ENCODE assay signal across 20 cellular contexts in genomic region chr11:117188620-117189081, GRCh38. TPM values are rescaled to one million over a fixed set of nuclear protein-coding genes. Genes with fewer than 3 reads are reported as not detected.
DNase-seq lines count a peak whose midpoint lies in the region; ATAC-seq and TF ChIP-seq lines count a peak whose summit lies in the region.
"Had no signal": no experiment of that assay in that cellular context is flagged by ENCODE, and none has a peak within 500 bp of the region (broad histone marks: within the 10 kb centered on the region; RNA-seq: fewer than 3 reads in every experiment).

No MANE protein-coding gene starts in this region.

- H3K9me3 ChIP-seq in adrenal gland (replicated peaks in 1 of 3) (no peaks in the 10 kb centered on the region), HAP-1 (no peaks in the 10 kb centered on the region)
- H3K9me3 ChIP-seq: Caco-2, heart right ventricle had no signal

- H3K4me3 ChIP-seq in adrenal gland (no peak overlapping the region), HAP-1 (no peak overlapping the region)
- H3K4me3 ChIP-seq: heart right ventricle, PC-9, SK-N-MC had no signal

- no peaks in the 10 kb centered on the region for H3K9me3 Mint-ChIP-seq in stimulated activated memory B cell treated with anti-CD40 and anti-IgM and Interleukin-4, amounts not matched to agents 10 μg/mL and 1 μg/mL and 100 μg/mL, for 72 hours
- H3K9me3 Mint-ChIP-seq: HFFc6; stimulated activated naive CD8-positive, alpha-beta T cell treated with anti-CD3 and anti-CD28 coated beads, Interleukin-15, Interleukin-2, amounts not matched to agents 100 ng/mL and 50 ng/mL, for 24 hours had no signal

- peak overlapping the region; percentile 87 for H3K27ac Mint-ChIP-seq in stimulated activated memory B cell treated with anti-CD40 and anti-IgM and Interleukin-4, amounts not matched to agents 10 μg/mL and 1 μg/mL and 100 μg/mL, for 72 hours
- H3K27ac Mint-ChIP-seq: activated CD8-positive, alpha-beta memory T cell treated with anti-CD3 and anti-CD28 coated beads, Interleukin-2, amount 10 ng/mL, durations not matched to agents 7 days and 5 days; HFFc6; stimulated activated naive CD8-positive, alpha-beta T cell treated with anti-CD3 and anti-CD28 coated beads, Interleukin-15, Interleukin-2, amounts not matched to agents 100 ng/mL and 50 ng/mL, for 24 hours had no signal

- ATAC-seq in stimulated activated memory B cell treated with anti-CD40 and anti-IgM and Interleukin-4, amounts not matched to agents 10 μg/mL and 1 μg/mL and 100 μg/mL, for 72 hours = no peak
- ATAC-seq: activated CD8-positive, alpha-beta memory T cell treated with anti-CD3 and anti-CD28 coated beads, Interleukin-2, amount 10 ng/mL, durations not matched to agents 7 days and 5 days had no signal

- CTCF ChIA-PET in GM10248 (lab: Yijun Ruan, JAX) = interaction anchor here (0.9 to 1.7 kb wide), 4 partner anchors 9 to 397 kb away, joined by 3 to 7 read pairs (median 4); partner anchors contain the start of genes APOA5 and SIDT2

- H3K27me3 ChIP-seq in adrenal gland (no peaks in the 10 kb centered on the region), HAP-1 (ENCODE audit: low read depth) (no peaks in the 10 kb centered on the region)
- H3K27me3 ChIP-seq: heart right ventricle had no signal

- WGBS in adrenal gland, 4 donors = 70 to 84% (median 76%) methylated on average over 20 of the region's 20 CpGs

- no peak for TF ChIP-seq CTCF in GM10248 (IDR thresholded peaks at IDR 0.05; ENCODE audit: control extremely low read depth, extremely low read depth, low read depth, missing control alignments)
- TF ChIP-seq CTCF in adrenal gland (IDR thresholded peaks at IDR 0.05) = no peak

- POLR2A ChIA-PET in GM10248 (lab: Yijun Ruan, JAX) = interaction anchor here (1.0 to 1.4 kb wide), 2 partner anchors 9 to 10 kb away, joined by 3 to 5 read pairs; partner anchors contain the start of gene SIDT2

- H3K4me1 ChIP-seq in adrenal gland (replicated peaks in 1 of 2) (no peaks in the 10 kb centered on the region), HAP-1 (no peaks in the 10 kb centered on the region)

- DNase-seq in GM10248 (ENCODE audit: extremely low spot score) = peak; percentile 14
- peak in 5 of 7 donors; percentile 27 to 61 (median 33) for DNase-seq in adrenal gland
- peak; percentile 43 for DNase-seq in islet precursor cell
- DNase-seq in HCEC 1CT = no peak
- DNase-seq in LoVo (ENCODE audit: low spot score) = no peak
- DNase-seq in HAP-1 (ENCODE audit: low spot score in 2 of 2) = no peak
- DNase-seq: activated CD8-positive, alpha-beta memory T cell treated with anti-CD3 and anti-CD28 coated beads, Interleukin-2, amount 10 ng/mL, durations not matched to agents 7 days and 5 days; heart right ventricle; HFFc6; midbrain; NCI-H1417 treated with DMSO at 0.1 percent for 48 hours; NCI-H2171; NCI-H748 treated with DMSO at 0.1 percent for 48 hours; PC-9; retina; T-helper 9 cell had no signal

- no peak overlapping the region for H3K4me3 Mint-ChIP-seq in stimulated activated memory B cell treated with anti-CD40 and anti-IgM and Interleukin-4, amounts not matched to agents 10 μg/mL and 1 μg/mL and 100 μg/mL, for 72 hours
- H3K4me3 Mint-ChIP-seq: activated CD8-positive, alpha-beta memory T cell treated with anti-CD3 and anti-CD28 coated beads, Interleukin-2, amount 10 ng/mL, durations not matched to agents 7 days and 5 days; HFFc6; stimulated activated naive CD8-positive, alpha-beta T cell treated with anti-CD3 and anti-CD28 coated beads, Interleukin-15, Interleukin-2, amounts not matched to agents 100 ng/mL and 50 ng/mL, for 24 hours had no signal

- H3K36me3 Mint-ChIP-seq in stimulated activated memory B cell treated with anti-CD40 and anti-IgM and Interleukin-4, amounts not matched to agents 10 μg/mL and 1 μg/mL and 100 μg/mL, for 72 hours = peaks cover 78% of the 10 kb centered on the region
- H3K36me3 Mint-ChIP-seq: activated CD8-positive, alpha-beta memory T cell treated with anti-CD3 and anti-CD28 coated beads, Interleukin-2, amount 10 ng/mL, durations not matched to agents 7 days and 5 days had no signal

- H3K36me3 ChIP-seq in adrenal gland (replicated peaks in 1 of 2) = peaks cover 0 to 77% of the 10 kb centered on the region in 2 donors
- no peaks in the 10 kb centered on the region; the same call in 1 of the 2 replicates for H3K36me3 ChIP-seq in HAP-1 (replicated peaks)

- H3K4me1 Mint-ChIP-seq in stimulated activated memory B cell treated with anti-CD40 and anti-IgM and Interleukin-4, amounts not matched to agents 10 μg/mL and 1 μg/mL and 100 μg/mL, for 72 hours = peaks cover 73% of the 10 kb centered on the region
- H3K4me1 Mint-ChIP-seq: activated CD8-positive, alpha-beta memory T cell treated with anti-CD3 and anti-CD28 coated beads, Interleukin-2, amount 10 ng/mL, durations not matched to agents 7 days and 5 days had no signal

- no peaks in the 10 kb centered on the region for H3K27me3 Mint-ChIP-seq in stimulated activated memory B cell treated with anti-CD40 and anti-IgM and Interleukin-4, amounts not matched to agents 10 μg/mL and 1 μg/mL and 100 μg/mL, for 72 hours
- H3K27me3 Mint-ChIP-seq: activated CD8-positive, alpha-beta memory T cell treated with anti-CD3 and anti-CD28 coated beads, Interleukin-2, amount 10 ng/mL, durations not matched to agents 7 days and 5 days; stimulated activated naive CD8-positive, alpha-beta T cell treated with anti-CD3 and anti-CD28 coated beads, Interleukin-15, Interleukin-2, amounts not matched to agents 100 ng/mL and 50 ng/mL, for 24 hours had no signal

- in situ Hi-C loops in HAP-1 (cut with MboI; ENCODE audit: low sequenced_read_pairs) = no loop called here

- intact Hi-C loops in adrenal gland (cut with DNase I) = no loop called here

- no peak for TF ChIP-seq POLR2A in adrenal gland (IDR thresholded peaks at IDR 0.05)

- peak overlapping the region in 2 of 5 donors; percentile 21 to 59 for H3K27ac ChIP-seq in adrenal gland
- H3K27ac ChIP-seq: PC-9, SK-N-MC had no signal

RNA-seq across cellular contexts. Expression of gene SIDT2, which starts 10.1 kb away (rescaled TPM):
- total RNA-seq in adrenal gland = 10 to 100 TPM; 23.4 to 87.1 (median 44.5) TPM
- 10 to 100 TPM; 27.7 to 75.1 (median 48.8) TPM for polyA plus RNA-seq in adrenal gland

RNA-seq across cellular contexts. Expression of gene TAGLN, which starts 10.5 kb away (rescaled TPM):
- 1,000 to 10,000 TPM in 1 of 8 donors, 100 to 1,000 TPM in 7; 117 to 1,290 (median 739) TPM for total RNA-seq in adrenal gland
- polyA plus RNA-seq in adrenal gland = 1,000 to 10,000 TPM in 1 of 3 donors, 100 to 1,000 TPM in 2; 489 to 1,184 (median 817) TPM

RNA-seq across cellular contexts. Expression of gene PCSK7, which starts 43.2 kb away (rescaled TPM):
- total RNA-seq in adrenal gland = 10 to 100 TPM; 22.6 to 54.4 (median 42.2) TPM
- 10 to 100 TPM; 23.4 to 53.0 (median 45.4) TPM for polyA plus RNA-seq in adrenal gland

RNA-seq across cellular contexts. Expression of gene RNF214, which starts 43.8 kb away (rescaled TPM):
- total RNA-seq in adrenal gland = 10 to 100 TPM; 11.3 to 33.8 (median 22.9) TPM
- 10 to 100 TPM; 12.7 to 21.6 (median 19.7) TPM for polyA plus RNA-seq in adrenal gland

RNA-seq across cellular contexts. Expression of gene PAFAH1B2, which starts 44.6 kb away (rescaled TPM):
- total RNA-seq in adrenal gland = 100 to 1,000 TPM in 4 of 8 donors, 10 to 100 TPM in 4; 81.0 to 132 (median 102) TPM
- polyA plus RNA-seq in adrenal gland = 10 to 100 TPM; 19.6 to 85.8 (median 29.5) TPM

Comparison
In these comparisons a context has a peak if more than half of its experiments do, and no peak if none do; other contexts are left out.
1. DNase-seq: peak in GM10248 (single experiment), adrenal gland (5 of 7) and islet precursor cell (single experiment); none in HCEC 1CT (single experiment), LoVo (single experiment) and HAP-1 (0 of 2).